ENCODE assay signal across 9 cellular contexts in genomic region chr17:19753049-19753444, GRCh38. TPM values are rescaled to one million over a fixed set of nuclear protein-coding genes. Genes with fewer than 3 reads are reported as not detected.
DNase-seq lines count a peak whose midpoint lies in the region; ATAC-seq, FAIRE-seq and TF ChIP-seq lines count a peak whose summit lies in the region.
"Had no signal": no experiment of that assay in that cellular context is flagged by ENCODE, and none has a peak within 500 bp of the region (broad histone marks: within the 10 kb centered on the region; RNA-seq: fewer than 3 reads in every experiment).

No MANE protein-coding gene starts in this region.

- no peaks in the 10 kb centered on the region for H3K27me3 ChIP-seq in HUES6 (ENCODE audit: control insufficient read depth, insufficient read depth, low read length)
- no peaks in the 10 kb centered on the region for H3K27me3 ChIP-seq in keratinocyte (ENCODE audit: control insufficient read depth, extremely low read depth, insufficient read depth, low read length)

- peak; percentile 97 for FAIRE-seq in keratinocyte (lab: Jason Lieb, UNC)

- H3K9ac ChIP-seq in HUES6 (ENCODE audit: low read length), result peak overlapping the region; percentile 34
- H3K9ac ChIP-seq in keratinocyte (ENCODE audit: control insufficient read depth, extremely low read depth, insufficient read depth, low read length), result peak overlapping the region; percentile 74

- TF ChIP-seq CTCF in keratinocyte (optimal IDR thresholded peaks at IDR 0.05 in 1 of 3, IDR thresholded peaks at IDR 0.05 in 1 of 3, conservative IDR thresholded peaks at IDR 0.05 in 1 of 3; ENCODE audit: extremely low read depth in 1 of 3, insufficient read depth in 2 of 3, low read length in 3 of 3), result peak in 1 of 3 experiments; percentile 17

- H3K36me3 ChIP-seq in HUES6 (ENCODE audit: control insufficient read depth, insufficient read depth, low read length) (no peaks in the 10 kb centered on the region), keratinocyte (ENCODE audit: control insufficient read depth in 2 of 2, extremely low read depth in 1 of 2, insufficient read depth in 2 of 2, low read length in 2 of 2) (no peaks in the 10 kb centered on the region)

- DNase-seq in 8988T, result peak; percentile 89
- DNase-seq in anterior cingulate cortex (lab: John Stamatoyannopoulos, UW), result peak in 41 of 58 donors; percentile 17 to 90 (median 50)
- DNase-seq in keratinocyte (ENCODE audit: low read depth, low spot score), result peak; percentile 92
- DNase-seq in activated gamma-delta T cell treated with Interleukin-2 at 50 U/mL for 16 hours, result no peak
- DNase-seq: activated B cell treated with CpG ODN at 0.5 μM for 24 hours had no signal

- H3K4me3 ChIP-seq in HUES6 (ENCODE audit: low read depth, low read length) (no peak overlapping the region), keratinocyte (ENCODE audit: control insufficient read depth in 2 of 3, extremely low read depth in 1 of 3, insufficient read depth in 2 of 3, low read depth in 1 of 3, low read length in 3 of 3) (peak overlapping the region in 1 of 3 experiments; percentile 21)

- no peak for ATAC-seq in HG02623 (IDR thresholded peaks at IDR 0.05; ENCODE audit: unreplicated experiment)
- ATAC-seq in GM19452 (IDR thresholded peaks at IDR 0.05; ENCODE audit: unreplicated experiment), result no peak

- H3K27ac ChIP-seq in HUES6 (ENCODE audit: low read depth, low read length), result peak overlapping the region; percentile 55; the same call in 1 of the 2 replicates
- peak overlapping the region; percentile 95 for H3K27ac ChIP-seq in keratinocyte (ENCODE audit: control insufficient read depth, insufficient read depth, low read length)
- peak overlapping the region; percentile 88 for H3K27ac ChIP-seq in temporal lobe (ENCODE audit: low read depth, low read length)

- H2AFZ ChIP-seq in keratinocyte (ENCODE audit: control insufficient read depth, low read length), result no peak overlapping the region

- no peaks in the 10 kb centered on the region for H4K20me1 ChIP-seq in keratinocyte (ENCODE audit: control insufficient read depth, extremely low read depth, insufficient read depth, low read length)

- H3K9me3 ChIP-seq in HUES6 (ENCODE audit: control insufficient read depth, insufficient read depth, low read depth, low read length), result no peaks in the 10 kb centered on the region
- no peaks in the 10 kb centered on the region for H3K9me3 ChIP-seq in keratinocyte (ENCODE audit: control insufficient read depth, low read depth, low read length)

- H3K4me2 ChIP-seq in keratinocyte (ENCODE audit: control insufficient read depth, extremely low read depth, insufficient read depth, low read depth, low read length), result peak overlapping the region; percentile 72

- no peaks in the 10 kb centered on the region for H3K79me2 ChIP-seq in keratinocyte (ENCODE audit: control insufficient read depth, insufficient read depth, low read length)

- dilution Hi-C loops in keratinocyte (cut with MboI; ENCODE audit: extremely low pct_ligation_motif_present, low sequenced_read_pairs), result no loop called here

- no peaks in the 10 kb centered on the region for H3K9me1 ChIP-seq in keratinocyte (ENCODE audit: control insufficient read depth, extremely low read depth, insufficient read depth, low read length)

- H3K4me1 ChIP-seq in HUES6 (ENCODE audit: control insufficient read depth, insufficient read depth, low read length) (peaks cover 13% of the 10 kb centered on the region), keratinocyte (ENCODE audit: control insufficient read depth, extremely low read depth, insufficient read depth, low read length) (peaks cover 52% of the 10 kb centered on the region)

RNA-seq across cellular contexts. Expression of gene ALDH3A1, which starts 4.9 kb away (rescaled TPM):
- polyA plus RNA-seq in keratinocyte, result 2.0 to 8.4 TPM (median 5.8 TPM) in 3 replicates
- polyA plus RNA-seq in keratinocyte (2011; ENCODE audit: low read depth), result 1.5 TPM
- 5.9 and 11.1 TPM in 2 replicates for polyA plus RNA-seq in keratinocyte (2011; cell fraction: cytosol; rRNA removed)
- 6.9 and 10.3 TPM in 2 replicates for polyA plus RNA-seq in keratinocyte (2011; cell fraction: nucleus; rRNA removed)
- 1.9 and 4.5 TPM in 2 replicates for polyA plus RNA-seq in keratinocyte (2012; ENCODE audit: low replicate concordance)
- 0.89 to 6.7 TPM (median 3.4 TPM) in 3 replicates for polyA minus RNA-seq in keratinocyte
- polyA minus RNA-seq in keratinocyte (2011; cell fraction: cytosol; rRNA and poly(A)+ RNA removed), result 7.3 TPM
- polyA minus RNA-seq in keratinocyte (2011; cell fraction: nucleus; rRNA and poly(A)+ RNA removed), result 4.6 and 5.6 TPM in 2 replicates
- total RNA-seq in temporal lobe, result 0.49 TPM
- total RNA-seq: activated B cell treated with CpG ODN at 0.5 μM for 24 hours had no signal

RNA-seq across cellular contexts. Expression of gene SLC47A2, which starts 36.7 kb away (rescaled TPM):
- polyA plus RNA-seq in keratinocyte, result 0.15 to 2.2 TPM (median 0.88 TPM) in 3 replicates
- polyA plus RNA-seq in keratinocyte (2011; ENCODE audit: low read depth), result not detected
- 0.05 and 0.08 TPM in 2 replicates for polyA plus RNA-seq in keratinocyte (2011; cell fraction: cytosol; rRNA removed)
- 1.4 and 2.0 TPM in 2 replicates for polyA plus RNA-seq in keratinocyte (2011; cell fraction: nucleus; rRNA removed)
- polyA plus RNA-seq in keratinocyte (2012; ENCODE audit: low replicate concordance), result 0.16 and 0.21 TPM in 2 replicates
- 0.56 to 3.0 TPM (median 0.83 TPM) in 3 replicates for polyA minus RNA-seq in keratinocyte
- polyA minus RNA-seq in keratinocyte (2011; cell fraction: cytosol; rRNA and poly(A)+ RNA removed), result not detected
- polyA minus RNA-seq in keratinocyte (2011; cell fraction: nucleus; rRNA and poly(A)+ RNA removed), result 0.74 and 1.1 TPM in 2 replicates
- total RNA-seq in temporal lobe, result 0.74 TPM
- total RNA-seq: activated B cell treated with CpG ODN at 0.5 μM for 24 hours had no signal
